In the genomic region with DNA sequence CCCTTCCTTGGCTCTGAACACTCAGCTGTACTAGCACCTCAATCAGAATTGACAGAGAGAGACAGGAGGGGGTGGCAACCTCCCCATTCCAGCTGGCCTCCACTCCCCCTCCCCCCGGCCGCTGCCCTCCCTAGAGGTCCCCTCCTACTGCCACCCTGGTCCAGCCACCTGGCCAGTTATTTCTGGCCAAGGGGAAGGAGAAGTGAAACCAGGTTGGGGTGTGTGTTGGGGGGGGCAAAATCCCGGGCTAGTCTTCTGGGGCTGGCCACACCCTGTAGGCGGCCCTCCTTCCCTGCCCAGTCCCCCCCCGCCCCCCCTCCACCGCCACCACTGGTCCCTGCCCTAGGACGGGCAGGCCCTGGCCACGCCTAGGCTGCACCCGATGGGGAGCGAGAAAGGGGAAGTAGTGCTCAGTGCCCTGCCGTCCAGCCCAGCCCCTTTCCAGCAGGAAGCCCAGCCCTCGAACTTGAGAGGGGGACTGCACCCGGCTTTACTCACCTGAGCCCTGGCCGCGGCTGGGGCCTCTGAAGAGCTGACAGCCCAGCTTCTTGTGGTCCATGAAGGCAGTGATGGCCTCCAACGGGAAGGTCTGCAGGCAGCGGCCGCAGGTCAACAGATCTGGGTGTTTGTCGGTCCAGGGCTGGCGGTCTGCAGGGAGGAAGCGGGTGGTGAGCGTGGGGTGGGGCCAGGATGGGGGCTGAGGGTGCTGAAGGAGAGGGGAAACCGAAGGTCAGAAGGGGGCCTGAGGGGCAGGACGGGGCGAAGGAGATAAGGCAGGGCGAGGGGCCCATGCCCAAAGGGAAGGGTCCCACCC, we compare ENCODE assay signal across 9 cellular contexts. TPM values are rescaled to one million over a fixed set of nuclear protein-coding genes. Genes with fewer than 3 reads are reported as not detected.
DNase-seq lines count a peak whose midpoint lies in the region; ATAC-seq, FAIRE-seq and TF ChIP-seq lines count a peak whose summit lies in the region.
"Had no signal": no experiment of that assay in that cellular context is flagged by ENCODE, and none has a peak within 500 bp of the region (broad histone marks: within the 10 kb centered on the region; RNA-seq: fewer than 3 reads in every experiment).

No MANE protein-coding gene starts in this region.

- H3K4me1 ChIP-seq in A673 (ENCODE audit: insufficient read depth, low read length, poor library complexity, severe bottlenecking) (peaks cover 11% of the 10 kb centered on the region), mononuclear cell (ENCODE audit: insufficient read depth, low read length) (peaks cover 51% of the 10 kb centered on the region), transverse colon (peaks cover 7 to 43% (median 37%) of the 10 kb centered on the region in 4 donors)

- no peak; the same call in 1 of the 2 replicates for TF ChIP-seq POLR2A in GM12892 (IDR thresholded peaks at IDR 0.05; ENCODE audit: low read depth, low read length)
- TF ChIP-seq POLR2A in transverse colon (IDR thresholded peaks at IDR 0.05): peak; percentile 75

- WGBS in transverse colon (ENCODE audit: low coverage in 1 of 2), 2 donors: 6 to 7% methylated on average over 6 to 24 of the region's 26 CpGs

- H3K27ac ChIP-seq in A673 (ENCODE audit: low read depth, low read length, poor library complexity, severe bottlenecking) (no peak overlapping the region), WERI-Rb-1 (peak overlapping the region; percentile 58), transverse colon (peak overlapping the region; percentile 88 to 92 (median 89))

- H3K27me3 ChIP-seq in A673 (replicated peaks; ENCODE audit: insufficient read depth, low read depth, low read length, poor library complexity): no peaks in the 10 kb centered on the region
- H3K27me3 ChIP-seq in WERI-Rb-1 (ENCODE audit: insufficient read depth, low read depth, severe bottlenecking): no peaks in the 10 kb centered on the region
- H3K27me3 ChIP-seq in mononuclear cell (ENCODE audit: insufficient read depth, low read length): no peaks in the 10 kb centered on the region
- no peaks in the 10 kb centered on the region for H3K27me3 ChIP-seq in transverse colon

- TF ChIP-seq CTCF in A673 (conservative IDR thresholded peaks at IDR 0.05; ENCODE audit: low read depth, low read length) (no peak), WERI-Rb-1 (IDR thresholded peaks at IDR 0.05; ENCODE audit: low read depth, low read length) (no peak), epithelial cell of proximal tubule (conservative IDR thresholded peaks at IDR 0.05; ENCODE audit: low read depth, low read length) (no peak), transverse colon (IDR thresholded peaks at IDR 0.05) (no peak)

- peaks cover 4% of the 10 kb centered on the region for H3K36me3 ChIP-seq in A673 (ENCODE audit: insufficient read depth, low read length, poor library complexity, severe bottlenecking)
- H3K36me3 ChIP-seq in WERI-Rb-1: peaks cover 12% of the 10 kb centered on the region
- H3K36me3 ChIP-seq in transverse colon: peaks cover 0 to 15% (median 4%) of the 10 kb centered on the region in 4 donors

- POLR2A ChIA-PET in A673 (lab: Charles Lee; ENCODE audit: low non-redundant PET): no interaction called here

- ATAC-seq in HG02610 (IDR thresholded peaks at IDR 0.05; ENCODE audit: unreplicated experiment): peak; percentile 46

- FAIRE-seq in GM12892 (lab: Jason Lieb, UNC): peak; percentile 81

- H3K4me3 ChIP-seq in A673 (ENCODE audit: low read depth, low read length, poor library complexity, severe bottlenecking) (peak overlapping the region; percentile 50), WERI-Rb-1 (ENCODE audit: low read depth, low read length) (peak overlapping the region; percentile 23), epithelial cell of proximal tubule (ENCODE audit: low read depth, low read length) (peak overlapping the region; percentile 53), mononuclear cell (ENCODE audit: low read length) (peak overlapping the region; percentile 70), transverse colon (peak overlapping the region; percentile 31 to 68 (median 57))

- H3K9me3 ChIP-seq in A673 (ENCODE audit: low read depth, low read length, poor library complexity, severe bottlenecking) (no peaks in the 10 kb centered on the region), WERI-Rb-1 (ENCODE audit: severe bottlenecking) (no peaks in the 10 kb centered on the region), mononuclear cell (ENCODE audit: low read depth, low read length) (no peaks in the 10 kb centered on the region), transverse colon (no peaks in the 10 kb centered on the region)

- intact Hi-C loops in A673 (cut with micrococcal nuclease; ENCODE audit: unreplicated experiment) (no loop called here), transverse colon (cut with DNase I; ENCODE audit: low total_unique reads) (loop anchor here (5.0 kb wide), 1 partner anchor 33 kb away; no protein-coding TSS in a partner anchor)

- CTCF ChIA-PET in A673 (lab: Charles Lee): no interaction called here

- DNase-seq in A673 (ENCODE audit: low spot score): no peak
- peak; percentile 95 for DNase-seq in GM12892 (ENCODE audit: insufficient read length)
- DNase-seq in MV-4-11 (lab: John Stamatoyannopoulos, UW): peak; percentile 98
- peak; percentile 85 for DNase-seq in WERI-Rb-1
- no peak for DNase-seq in epithelial cell of proximal tubule (ENCODE audit: low read depth)
- peak; percentile 92 for DNase-seq in transverse colon

- no peak for TF ChIP-seq EP300 in transverse colon (IDR thresholded peaks at IDR 0.05; ENCODE audit: low read depth)

- no TSS peak for BruUV-seq in A673 (replicated peaks; lab: Mats Ljungman, UMichigan)

- in situ Hi-C loops in transverse colon (cut with MboI; ENCODE audit: low pct_ligation_motif_present in 1 of 4, low pct_unique_long_range_greater_than_20kb in 1 of 4, low sequenced_read_pairs in 3 of 4): no loop called here

RNA-seq across cellular contexts. Expression of gene ZNF296, which starts 0.9 kb away (rescaled TPM):
- total RNA-seq in A673 (2021) (2.9 and 3.0 TPM in 2 replicates), epithelial cell of proximal tubule (1.7 and 3.0 TPM in 2 replicates), mononuclear cell (1.2 TPM), transverse colon (1 to 10 TPM in 3 of 4 donors, under 1 TPM in 1; 0.75 to 5.8 (median 3.5) TPM)
- polyA plus RNA-seq in GM12892 (2012; ENCODE audit: missing spikeins): 0.68 TPM
- total RNA-seq: HT1080 had no signal

RNA-seq across cellular contexts. Expression of gene GEMIN7, which starts 3.6 kb away (rescaled TPM):
- total RNA-seq in A673 (2021): 34.0 and 34.5 TPM in 2 replicates
- polyA plus RNA-seq in GM12892 (2012; ENCODE audit: missing spikeins): 44.3 TPM
- total RNA-seq in epithelial cell of proximal tubule: 38.2 and 58.2 TPM in 2 replicates
- total RNA-seq in mononuclear cell: 4.1 TPM
- 10 to 100 TPM in 3 of 4 donors, 1 to 10 TPM in 1; 3.0 to 21.1 (median 15.9) TPM for total RNA-seq in transverse colon

RNA-seq across cellular contexts. Expression of gene PPP1R37, which starts 17.6 kb away (rescaled TPM):
- total RNA-seq in A673 (2021) (33.6 and 34.0 TPM in 2 replicates), epithelial cell of proximal tubule (42.5 and 64.0 TPM in 2 replicates), mononuclear cell (14.0 TPM), transverse colon (10 to 100 TPM; 31.1 to 92.5 (median 45.2) TPM)
- 6.2 TPM for polyA plus RNA-seq in GM12892 (2012; ENCODE audit: missing spikeins)

RNA-seq across cellular contexts. Expression of gene CLASRP, which starts 36.6 kb away (rescaled TPM):
- total RNA-seq in A673 (2021) (104 and 109 TPM in 2 replicates), epithelial cell of proximal tubule (38.8 and 58.1 TPM in 2 replicates), mononuclear cell (49.4 TPM), transverse colon (100 to 1,000 TPM in 2 of 4 donors, 10 to 100 TPM in 2; 82.6 to 382 (median 100) TPM)
- 63.6 TPM for polyA plus RNA-seq in GM12892 (2012; ENCODE audit: missing spikeins)

Comparison
In these comparisons a context has a peak if more than half of its experiments do, and no peak if none do; other contexts are left out.
1. DNase-seq: peak in GM12892 (single experiment), MV-4-11 (single experiment), WERI-Rb-1 (single experiment) and transverse colon (single experiment); none in A673 (single experiment) and epithelial cell of proximal tubule (single experiment).
2. Peak in every context shown above with its lines, with median percentiles within 50 percentile points of each other: H3K4me3 ChIP-seq.